14 cellular contexts compared by ENCODE assay signal in genomic region chr9:84339951-84340350, GRCh38. TPM values are rescaled to one million over a fixed set of nuclear protein-coding genes. Genes with fewer than 3 reads are reported as not detected.
DNase-seq lines count a peak whose midpoint lies in the region; TF ChIP-seq lines count a peak whose summit lies in the region.
"Had no signal": no experiment of that assay in that cellular context is flagged by ENCODE, and none has a peak within 500 bp of the region (broad histone marks: within the 10 kb centered on the region; RNA-seq: fewer than 3 reads in every experiment).

No MANE protein-coding gene starts in this region.

- peak; percentile 11 for DNase-seq in A172 (ENCODE audit: low spot score)
- DNase-seq in NCI-H226, result peak; percentile 50
- peak; percentile 54 for DNase-seq in endodermal cell
- DNase-seq in kidney tubule cell (ENCODE audit: low spot score), result peak; percentile 81
- DNase-seq in RKO (ENCODE audit: low spot score), result no peak
- DNase-seq in NCI-H1930 (lab: John Stamatoyannopoulos, UW), result no peak
- DNase-seq in NCI-H345 treated with DMSO at 0.1 percent for 48 hours (lab: John Stamatoyannopoulos, UW; ENCODE audit: unreplicated experiment), result no peak
- no peak for DNase-seq in UCSD-AML1 (lab: John Stamatoyannopoulos, UW; ENCODE audit: unreplicated experiment)
- DNase-seq: activated naive CD4-positive, alpha-beta T cell; NCI-H1417 treated with DMSO at 0.1 percent for 48 hours had no signal

- 90 to 93% methylated on average over 3 to 4 of the region's 4 CpGs for WGBS in endodermal cell (ENCODE audit: insufficient coverage in 1 of 2, insufficient read length in 1 of 2), 2 experiments

- no peak for TF ChIP-seq CTCF in endodermal cell (conservative IDR thresholded peaks at IDR 0.05)

- no peak overlapping the region for H3K27ac ChIP-seq in endodermal cell (ENCODE audit: low read depth, low read length)
- H3K27ac ChIP-seq: suprapubic skin, VCaP had no signal

- H3K27ac Mint-ChIP-seq in endodermal cell, result no peak overlapping the region
- H3K27ac Mint-ChIP-seq: IgD-negative memory B cell had no signal

- no peaks in the 10 kb centered on the region for H3K9me3 Mint-ChIP-seq in endodermal cell
- H3K9me3 Mint-ChIP-seq: IgD-negative memory B cell had no signal

- H3K27me3 Mint-ChIP-seq in endodermal cell (ENCODE audit: insufficient read depth), result no peaks in the 10 kb centered on the region

- no peak overlapping the region for H3K4me3 ChIP-seq in endodermal cell (ENCODE audit: low read length)
- H3K4me3 ChIP-seq: suprapubic skin had no signal

- H3K9me3 ChIP-seq in endodermal cell (ENCODE audit: control insufficient read depth, low read length), result no peaks in the 10 kb centered on the region
- H3K9me3 ChIP-seq: suprapubic skin had no signal

- no peak overlapping the region for H3K9ac ChIP-seq in endodermal cell (ENCODE audit: extremely low read depth, low read length, poor library complexity, severe bottlenecking)

- H3K36me3 Mint-ChIP-seq in endodermal cell (ENCODE audit: low read depth), result no peaks in the 10 kb centered on the region
- H3K36me3 Mint-ChIP-seq: IgD-negative memory B cell had no signal

- H3K27me3 ChIP-seq in endodermal cell (ENCODE audit: control insufficient read depth, insufficient read depth, low read length, poor library complexity, severe bottlenecking), result no peaks in the 10 kb centered on the region
- H3K27me3 ChIP-seq: suprapubic skin had no signal

- H3K36me3 ChIP-seq in endodermal cell (ENCODE audit: control insufficient read depth, insufficient read depth, low read length), result no peaks in the 10 kb centered on the region
- H3K36me3 ChIP-seq: suprapubic skin had no signal

- peaks cover 20% of the 10 kb centered on the region for H3K4me1 Mint-ChIP-seq in endodermal cell
- H3K4me1 Mint-ChIP-seq: IgD-negative memory B cell had no signal

- H3K4me1 ChIP-seq in endodermal cell (ENCODE audit: control insufficient read depth, insufficient read depth, low read length), result peaks cover 3% of the 10 kb centered on the region

- H3K4me3 Mint-ChIP-seq in endodermal cell, result no peak overlapping the region

RNA-seq across cellular contexts. Expression of gene SLC28A3, which starts 0.6 kb away (rescaled TPM):
- total RNA-seq in A172 (2014; rRNA removed; shearing (Covaris generic)), result 0.55 and 1.0 TPM in 2 replicates
- under 1 TPM in 1 of 2 donors, not detected in 1; 0.11 TPM for total RNA-seq in endodermal cell
- polyA plus RNA-seq in endodermal cell (2013, experiment 1 of 2), result not detected
- polyA plus RNA-seq in endodermal cell (2013, experiment 2 of 2), result not detected
- total RNA-seq: H1 had no signal
- polyA plus RNA-seq: IgD-negative memory B cell had no signal

Comparison
In these comparisons a context has a peak if more than half of its experiments do, and no peak if none do; other contexts are left out.
1. DNase-seq: peak in A172 (single experiment), NCI-H226 (single experiment), endodermal cell (single experiment) and kidney tubule cell (single experiment); none in RKO (single experiment), NCI-H1930 (0 of 2), NCI-H345 treated with DMSO at 0.1 percent for 48 hours (single experiment) and UCSD-AML1 (single experiment).